ENCODE assay signal across 31 cellular contexts in the genomic region with DNA sequence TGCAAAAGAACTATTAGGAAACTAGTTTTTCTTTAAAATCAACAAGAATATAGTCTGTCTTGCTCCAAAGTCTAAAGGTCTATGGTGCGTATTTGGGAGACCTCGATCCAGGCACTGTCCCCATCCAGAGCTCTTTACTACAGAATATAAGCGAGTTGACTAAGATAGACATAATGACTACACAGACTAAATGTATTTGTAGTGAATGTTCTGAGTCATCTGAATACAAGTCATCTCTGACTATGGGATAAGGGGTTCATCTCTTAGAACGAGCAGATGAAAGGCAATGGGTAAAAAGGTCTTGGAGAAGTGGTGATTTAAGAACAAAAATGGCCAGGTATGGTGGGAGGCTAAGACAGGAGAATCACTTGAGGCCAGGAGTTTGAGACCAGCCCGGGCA.
A peak's percentile ranks its signal among the peaks of the same experiment; 100 is the strongest.
DNase-seq lines count a peak whose midpoint lies in the region; ATAC-seq and TF ChIP-seq lines count a peak whose summit lies in the region.
"Had no signal": no experiment of that assay in that cellular context is flagged by ENCODE, and none has a peak within 500 bp of the region (broad histone marks: within the 10 kb centered on the region; RNA-seq: fewer than 3 reads in every experiment).

No MANE protein-coding gene starts in this region.

- no peak overlapping the region for H3K4me3 ChIP-seq in IMR-90 (ENCODE audit: insufficient read depth, low read depth, low read length)
- H3K4me3 ChIP-seq in effector memory CD4-positive, alpha-beta T cell (ENCODE audit: insufficient read depth, low read depth, low read length, poor library complexity, severe bottlenecking) = no peak overlapping the region
- H3K4me3 ChIP-seq: ascending aorta, esophagus squamous epithelium, heart right ventricle, lower lobe of right lung, pancreas, skin epidermis, thyroid gland, vagina had no signal

- ATAC-seq in IMR-90 (ENCODE audit: low read depth) (no peak), GM18505 (IDR thresholded peaks at IDR 0.05; ENCODE audit: unreplicated experiment) (no peak), HG02588 (IDR thresholded peaks at IDR 0.05; ENCODE audit: unreplicated experiment) (no peak)
- no peak for ATAC-seq in central memory CD8-positive, alpha-beta T cell (replicated peaks; ENCODE audit: extremely low read depth, poor library complexity, severe bottlenecking)
- ATAC-seq: HCT116; HepG2; lower lobe of right lung; natural killer cell treated with Interleukin-12 subunit alpha and Interleukin-12 subunit beta and Interleukin-15 and Interleukin-18, amount 100 ng/mL, for 72 hours; pancreas had no signal

- peak overlapping the region; percentile 63 for H3K27ac Mint-ChIP-seq in central memory CD8-positive, alpha-beta T cell (ENCODE audit: low read depth)
- H3K27ac Mint-ChIP-seq in neural crest cell (ENCODE audit: unreplicated experiment) = peak overlapping the region; percentile 73
- H3K27ac Mint-ChIP-seq: endodermal cell had no signal

- no peak overlapping the region for H3K14ac ChIP-seq in IMR-90 (replicated peaks; ENCODE audit: low read depth, low read length)

- H3K9me3 Mint-ChIP-seq in central memory CD8-positive, alpha-beta T cell = no peaks in the 10 kb centered on the region
- H3K9me3 Mint-ChIP-seq in neural crest cell = no peaks in the 10 kb centered on the region
- H3K9me3 Mint-ChIP-seq: CD8-positive, alpha-beta memory T cell; endodermal cell; natural killer cell treated with Interleukin-12 subunit alpha and Interleukin-12 subunit beta and Interleukin-15 and Interleukin-18, amount 100 ng/mL, for 72 hours had no signal

- no peaks in the 10 kb centered on the region for H3K9me3 ChIP-seq in IMR-90 (ENCODE audit: control insufficient read depth, insufficient read depth, low read length)
- H3K9me3 ChIP-seq in effector memory CD4-positive, alpha-beta T cell (ENCODE audit: control insufficient read depth, low read length) = no peaks in the 10 kb centered on the region
- H3K9me3 ChIP-seq: ascending aorta, BE2C, esophagus squamous epithelium, heart right ventricle, lower lobe of right lung, pancreas, thyroid gland, vagina had no signal

- peak overlapping the region; percentile 26; the same call in 1 of the 3 replicates for H2BK15ac ChIP-seq in IMR-90 (ENCODE audit: low read depth, low read length)

- no peak overlapping the region for H3K27ac ChIP-seq in IMR-90 (ENCODE audit: insufficient read depth, low read length)
- H3K27ac ChIP-seq in effector memory CD4-positive, alpha-beta T cell (ENCODE audit: insufficient read depth, low read length, poor library complexity, severe bottlenecking) = no peak overlapping the region
- H3K27ac ChIP-seq: ascending aorta, lower lobe of right lung, pancreas, vagina had no signal

- no CpG with 5 or more reads among the region's 5 CpGs for WGBS in IMR-90 (ENCODE audit: extremely low coverage in 2 of 2, insufficient read length in 1 of 2), 2 experiments

- no peak overlapping the region for H3K56ac ChIP-seq in IMR-90 (ENCODE audit: extremely low read depth, insufficient read depth, low read length)

- TF ChIP-seq CTCF in IMR-90 (conservative IDR thresholded peaks at IDR 0.05; ENCODE audit: low read depth, low read length) (no peak), neural crest cell (conservative IDR thresholded peaks at IDR 0.05) (no peak)

- no peak overlapping the region for H4K91ac ChIP-seq in IMR-90 (ENCODE audit: insufficient read depth, low read depth, low read length)

- CTCF ChIA-PET in IMR-90 (lab: Yijun Ruan, JAX) = no interaction called here

- H2AK9ac ChIP-seq in IMR-90 (replicated peaks; ENCODE audit: low read depth, low read length, poor library complexity) = no peak overlapping the region

- H3K4me2 ChIP-seq in IMR-90 (ENCODE audit: low read depth, low read length) = no peak overlapping the region

- no peaks in the 10 kb centered on the region for H3K36me3 ChIP-seq in IMR-90 (ENCODE audit: control insufficient read depth, insufficient read depth, low read length)
- no peaks in the 10 kb centered on the region for H3K36me3 ChIP-seq in effector memory CD4-positive, alpha-beta T cell (ENCODE audit: control insufficient read depth, insufficient read depth, low read length)
- H3K36me3 ChIP-seq: ascending aorta, BE2C, esophagus squamous epithelium, heart right ventricle, lower lobe of right lung, pancreas, thyroid gland, vagina had no signal

- no peak overlapping the region for H3K9ac ChIP-seq in IMR-90 (ENCODE audit: low read depth, low read length)

- no peak overlapping the region for H2AFZ ChIP-seq in IMR-90 (replicated peaks; ENCODE audit: low read length, poor library complexity)

- DNase-seq in AG08395 (ENCODE audit: low spot score) (peak; percentile 38), IMR-90 (no peak), neural crest cell (ENCODE audit: low read depth, low spot score) (no peak)
- no peak for DNase-seq in central memory CD8-positive, alpha-beta T cell (ENCODE audit: low spot score in 2 of 2)
- no peak for DNase-seq in effector memory CD4-positive, alpha-beta T cell
- DNase-seq in stimulated activated CD4-positive, alpha-beta T cell treated with anti-CD3 and anti-CD28 coated beads, Interleukin-2, amount 100 ng/mL, for 24 hours = no peak
- DNase-seq: ACHN; activated CD4-positive, alpha-beta T cell treated with anti-CD3 and anti-CD28 coated beads for 4 hours; activated effector memory CD4-positive, alpha-beta T cell treated with anti-CD3 and anti-CD28 coated beads, Interleukin-2, amount 50 U/mL, for 16 hours; BE2C; CD8-positive, alpha-beta memory T cell; central memory CD4-positive, alpha-beta T cell; esophagus squamous epithelium; heart right ventricle; Kasumi-1; kidney glomerular epithelial cell; lower lobe of right lung; NCI-H1436; NCI-H345; NCI-H748 treated with DMSO at 0.1 percent for 48 hours; pancreas; thyroid gland had no signal

- POLR2A ChIA-PET in IMR-90 (lab: Charles Lee; ENCODE audit: unreplicated experiment) = no interaction called here

- no peak overlapping the region for H3K23ac ChIP-seq in IMR-90 (ENCODE audit: low read depth, low read length)

- no peak for TF ChIP-seq RAD21 in IMR-90 (IDR thresholded peaks at IDR 0.05; ENCODE audit: low read length)

- peak overlapping the region; percentile 26; the same call in 1 of the 2 replicates for H2BK20ac ChIP-seq in IMR-90 (ENCODE audit: low read depth, low read length)

- peaks cover 16% of the 10 kb centered on the region for H3K4me1 ChIP-seq in IMR-90 (ENCODE audit: control insufficient read depth, insufficient read depth, low read length)
- H3K4me1 ChIP-seq in effector memory CD4-positive, alpha-beta T cell (ENCODE audit: control insufficient read depth, insufficient read depth, low read length, poor library complexity, severe bottlenecking) = no peaks in the 10 kb centered on the region
- H3K4me1 ChIP-seq: ascending aorta, pancreas had no signal

- no peak overlapping the region for H3K4ac ChIP-seq in IMR-90 (ENCODE audit: low read depth, low read length)

- no peaks in the 10 kb centered on the region for H3K27me3 Mint-ChIP-seq in central memory CD8-positive, alpha-beta T cell
- H3K27me3 Mint-ChIP-seq in neural crest cell (ENCODE audit: low read depth) = no peaks in the 10 kb centered on the region
- H3K27me3 Mint-ChIP-seq: CD8-positive, alpha-beta memory T cell had no signal

- peaks cover 4% of the 10 kb centered on the region for H3K36me3 Mint-ChIP-seq in central memory CD8-positive, alpha-beta T cell (ENCODE audit: insufficient read depth)
- no peaks in the 10 kb centered on the region for H3K36me3 Mint-ChIP-seq in neural crest cell (ENCODE audit: low read depth)
- H3K36me3 Mint-ChIP-seq: natural killer cell treated with Interleukin-12 subunit alpha and Interleukin-12 subunit beta and Interleukin-15 and Interleukin-18, amount 100 ng/mL, for 72 hours had no signal

- H3K4me1 Mint-ChIP-seq in central memory CD8-positive, alpha-beta T cell = no peaks in the 10 kb centered on the region
- peaks cover 63% of the 10 kb centered on the region for H3K4me1 Mint-ChIP-seq in neural crest cell

- H3K18ac ChIP-seq in IMR-90 (ENCODE audit: low read depth, low read length) = no peak overlapping the region

- dilution Hi-C loops in IMR-90 (cut with HindIII; ENCODE audit: low sequenced_read_pairs, unreplicated experiment) = no loop called here

- no peaks in the 10 kb centered on the region for H3K79me1 ChIP-seq in IMR-90 (ENCODE audit: low read depth in 1 of 2, low read length in 2 of 2)

- in situ Hi-C loops in IMR-90 (cut with MboI; ENCODE audit: low sequenced_read_pairs) = no loop called here

- no peak overlapping the region for H3K4me3 Mint-ChIP-seq in central memory CD8-positive, alpha-beta T cell
- no peak overlapping the region for H3K4me3 Mint-ChIP-seq in neural crest cell
- H3K4me3 Mint-ChIP-seq: CD8-positive, alpha-beta memory T cell; endodermal cell; natural killer cell treated with Interleukin-12 subunit alpha and Interleukin-12 subunit beta and Interleukin-15 and Interleukin-18, amount 100 ng/mL, for 72 hours had no signal

- intact Hi-C loops in IMR-90 (cut with micrococcal nuclease) = no loop called here

- H4K8ac ChIP-seq in IMR-90 (ENCODE audit: low read depth in 2 of 2, low read length in 2 of 2) = no peak overlapping the region

- peaks cover 3% of the 10 kb centered on the region; the same call in 1 of the 2 replicates for H3K9me1 ChIP-seq in IMR-90 (ENCODE audit: insufficient read depth, low read length)

- no peaks in the 10 kb centered on the region for H4K20me1 ChIP-seq in IMR-90 (ENCODE audit: insufficient read depth, low read length)

- no peak overlapping the region for H2AK5ac ChIP-seq in IMR-90 (ENCODE audit: low read depth, low read length)

- no peak overlapping the region for H4K5ac ChIP-seq in IMR-90 (ENCODE audit: low read depth, low read length)

- H3K27me3 ChIP-seq in IMR-90 (ENCODE audit: control insufficient read depth, insufficient read depth, low read length) = no peaks in the 10 kb centered on the region
- no peaks in the 10 kb centered on the region for H3K27me3 ChIP-seq in effector memory CD4-positive, alpha-beta T cell (replicated peaks; ENCODE audit: control insufficient read depth, insufficient read depth, low read length, poor library complexity, severe bottlenecking)
- H3K27me3 ChIP-seq: ascending aorta, BE2C, esophagus squamous epithelium, heart right ventricle, pancreas, thyroid gland, vagina had no signal

- TF ChIP-seq POLR2A in IMR-90 (IDR thresholded peaks at IDR 0.05; ENCODE audit: low read depth, low read length) = no peak
- no peak for TF ChIP-seq POLR2A in GM18505 (IDR thresholded peaks at IDR 0.05; ENCODE audit: borderline replicate concordance, extremely low read depth, insufficient read depth, insufficient read length)

- BruUV-seq in IMR-90 (replicated peaks; lab: Mats Ljungman, UMichigan) = no TSS peak

- H2BK120ac ChIP-seq in IMR-90 (ENCODE audit: low read depth, low read length) = no peak overlapping the region; the same call in 1 of the 2 replicates

- no peak overlapping the region for H2BK5ac ChIP-seq in IMR-90 (ENCODE audit: low read depth, low read length, poor library complexity, severe bottlenecking)

TF ChIP-seq in IMR-90, 13 proteins besides CTCF, POLR2A, EP300 and RAD21 (continues in another document):
- TF ChIP-seq SMC3 (IDR thresholded peaks at IDR 0.05; ENCODE audit: low read depth, low read length) (no peak), RCOR1 (IDR thresholded peaks at IDR 0.05; ENCODE audit: insufficient replicate concordance, low read length) (no peak), MXI1 (IDR thresholded peaks at IDR 0.05; ENCODE audit: borderline replicate concordance, low read depth, low read length) (no peak), CHD1 (IDR thresholded peaks at IDR 0.05; ENCODE audit: low read depth, low read length) (no peak), BHLHE40 (IDR thresholded peaks at IDR 0.05; ENCODE audit: low read depth, low read length) (no peak)
